In genomic region chr5:171908638-171909037, GRCh38 we compare ENCODE assay signal across 23 cellular contexts.
"Had no signal": no experiment of that assay in that cellular context is flagged by ENCODE, and none has a peak within 500 bp of the region (broad histone marks: within the 10 kb centered on the region; RNA-seq: fewer than 3 reads in every experiment).

No MANE protein-coding gene starts in this region.

- H3K4me3 ChIP-seq: gastrocnemius medialis, right atrium auricular region, tibial artery, vagina had no signal

- H3K9me3 Mint-ChIP-seq: activated CD4-positive, alpha-beta T cell treated with anti-CD3 and anti-CD28 coated beads, Interleukin-2, amount 10 ng/mL, durations not matched to agents 7 days and 5 days; activated naive CD8-positive, alpha-beta T cell treated with anti-CD3 and anti-CD28 coated beads, Interleukin-2, amount 10 ng/mL, durations not matched to agents 7 days and 5 days; activated T-cell treated with anti-CD3 and anti-CD28 coated beads, Interleukin-2, amount 50 U/mL, for 72 hours; memory B cell; T-helper 2 cell treated with Interferon-gamma antibody and Interleukin-4, amounts not matched to agents 5 μg/mL and 100 μg/mL, for 36 hours had no signal

- H3K36me3 Mint-ChIP-seq: activated naive CD8-positive, alpha-beta T cell treated with anti-CD3 and anti-CD28 coated beads, Interleukin-2, amount 10 ng/mL, durations not matched to agents 7 days and 5 days; memory B cell had no signal

- H3K9me3 ChIP-seq: gastrocnemius medialis, right atrium auricular region, tibial artery, vagina had no signal

- H3K27me3 Mint-ChIP-seq: activated CD4-positive, alpha-beta T cell treated with anti-CD3 and anti-CD28 coated beads, Interleukin-2, amount 10 ng/mL, durations not matched to agents 7 days and 5 days; activated naive CD8-positive, alpha-beta T cell treated with anti-CD3 and anti-CD28 coated beads, Interleukin-2, amount 10 ng/mL, durations not matched to agents 7 days and 5 days; memory B cell had no signal

- H3K4me3 Mint-ChIP-seq: activated CD4-positive, alpha-beta T cell treated with anti-CD3 and anti-CD28 coated beads, Interleukin-2, amount 10 ng/mL, durations not matched to agents 7 days and 5 days; activated naive CD8-positive, alpha-beta T cell treated with anti-CD3 and anti-CD28 coated beads, Interleukin-2, amount 10 ng/mL, durations not matched to agents 7 days and 5 days; activated T-cell treated with anti-CD3 and anti-CD28 coated beads, Interleukin-2, amount 50 U/mL, for 72 hours; memory B cell; T-helper 2 cell treated with Interferon-gamma antibody and Interleukin-4, amounts not matched to agents 5 μg/mL and 100 μg/mL, for 36 hours had no signal

- H3K27me3 ChIP-seq: brain microvascular endothelial cell, gastrocnemius medialis, right atrium auricular region, tibial artery, vagina had no signal

- ATAC-seq: activated CD4-positive, CD25-positive, alpha-beta regulatory T cell treated with anti-CD3 and anti-CD28 coated beads, Interleukin-2, amount 50 U/mL, for 24 hours; esophagus mucosa; gastrocnemius medialis had no signal

- DNase-seq: activated CD4-positive, alpha-beta T cell treated with anti-CD3 and anti-CD28 coated beads, Interleukin-2, amount 10 ng/mL, durations not matched to agents 7 days and 5 days; activated CD8-positive, alpha-beta memory T cell treated with anti-CD3 and anti-CD28 coated beads, Interleukin-2, amount 50 U/mL, for 4 hours; activated gamma-delta T cell; activated naive CD8-positive, alpha-beta T cell treated with anti-CD3 and anti-CD28 coated beads, Interleukin-2, amount 10 ng/mL, durations not matched to agents 7 days and 5 days; activated T-cell treated with anti-CD3 and anti-CD28 coated beads, Interleukin-2, amount 50 U/mL, for 72 hours; anterior cingulate cortex; brain microvascular endothelial cell; cerebellar nuclear complex; effector CD4-positive, alpha-beta T cell; gastrocnemius medialis; head of caudate nucleus; kidney; occipital lobe; stimulated activated CD4-positive, alpha-beta T cell treated with anti-CD3 and anti-CD28 coated beads, Interleukin-2, amount 100 ng/mL, for 24 hours; stimulated activated naive CD4-positive, alpha-beta T cell treated with Interleukin-2 at 50 U/mL for 16 hours; substantia nigra; tibial artery had no signal

- H3K27ac ChIP-seq: brain microvascular endothelial cell, gastrocnemius medialis, right atrium auricular region, tibial artery, vagina had no signal

- H3K27ac Mint-ChIP-seq: activated CD4-positive, alpha-beta T cell treated with anti-CD3 and anti-CD28 coated beads, Interleukin-2, amount 10 ng/mL, durations not matched to agents 7 days and 5 days; activated naive CD8-positive, alpha-beta T cell treated with anti-CD3 and anti-CD28 coated beads, Interleukin-2, amount 10 ng/mL, durations not matched to agents 7 days and 5 days; activated T-cell treated with anti-CD3 and anti-CD28 coated beads, Interleukin-2, amount 50 U/mL, for 72 hours; memory B cell; T-helper 2 cell treated with Interferon-gamma antibody and Interleukin-4, amounts not matched to agents 5 μg/mL and 100 μg/mL, for 36 hours had no signal

- H3K36me3 ChIP-seq: brain microvascular endothelial cell had no signal
